In genomic region chr13:52650731-52651130, GRCh38 we compare ENCODE assay signal across 10 cellular contexts. TPM values are rescaled to one million over a fixed set of nuclear protein-coding genes. Genes with fewer than 3 reads are reported as not detected.
DNase-seq lines count a peak whose midpoint lies in the region; FAIRE-seq and TF ChIP-seq lines count a peak whose summit lies in the region.
"Had no signal": no experiment of that assay in that cellular context is flagged by ENCODE, and none has a peak within 500 bp of the region (broad histone marks: within the 10 kb centered on the region; RNA-seq: fewer than 3 reads in every experiment).

No MANE protein-coding gene starts in this region.

- peak overlapping the region; percentile 34 for H3K27ac Mint-ChIP-seq in chondrocyte (ENCODE audit: unreplicated experiment)
- H3K27ac Mint-ChIP-seq in Calu3 (ENCODE audit: unreplicated experiment): no peak overlapping the region

- no TSS peak for BruUV-seq in Calu3 (replicated peaks; lab: Mats Ljungman, UMichigan)

- H3K9me3 Mint-ChIP-seq in chondrocyte (ENCODE audit: low read depth): no peaks in the 10 kb centered on the region
- H3K9me3 Mint-ChIP-seq in Calu3 (ENCODE audit: low read depth, unreplicated experiment): no peaks in the 10 kb centered on the region

- no peaks in the 10 kb centered on the region for H3K4me1 ChIP-seq in mesodermal cell (ENCODE audit: control insufficient read depth, insufficient read depth, low read length, poor library complexity, severe bottlenecking)

- DNase-seq in BJ (ENCODE audit: low read depth) (no peak), chondrocyte (ENCODE audit: low spot score) (no peak), NCI-H2171 treated with DMSO at 0.1 percent for 48 hours (lab: John Stamatoyannopoulos, UW) (no peak), RCC 7860 (ENCODE audit: low spot score) (no peak), Calu3 (no peak), cerebellar nuclear complex (lab: John Stamatoyannopoulos, UW) (no peak)
- DNase-seq in Jurkat, Clone E6-1 (ENCODE audit: low read depth, low spot score): no peak
- DNase-seq: NCI-H524, small intestine had no signal

- intact Hi-C loops in Calu3 (cut with micrococcal nuclease; ENCODE audit: unreplicated experiment): no loop called here

- no peak overlapping the region for H3K4me3 Mint-ChIP-seq in chondrocyte (ENCODE audit: unreplicated experiment)
- H3K4me3 Mint-ChIP-seq in Calu3 (ENCODE audit: low read depth, unreplicated experiment): no peak overlapping the region

- no peak for FAIRE-seq in RCC 7860 (lab: Jason Lieb, UNC)

- H3K27me3 Mint-ChIP-seq in chondrocyte (ENCODE audit: low read depth) (no peaks in the 10 kb centered on the region), Calu3 (ENCODE audit: unreplicated experiment) (no peaks in the 10 kb centered on the region)

- no peak for TF ChIP-seq CTCF in BJ (IDR thresholded peaks at IDR 0.05; ENCODE audit: insufficient read depth, low read depth, low read length)
- no peak for TF ChIP-seq CTCF in chondrocyte (IDR thresholded peaks at IDR 0.05)
- TF ChIP-seq CTCF in Calu3 (IDR thresholded peaks at IDR 0.05; ENCODE audit: unreplicated experiment): no peak

- H3K4me3 ChIP-seq in BJ (ENCODE audit: low read depth, low read length) (peak overlapping the region; percentile 74), mesodermal cell (ENCODE audit: extremely low read depth, insufficient read depth, low read length, poor library complexity, severe bottlenecking) (peak overlapping the region; percentile 88)
- peak overlapping the region; percentile 75 for H3K4me3 ChIP-seq in Jurkat, Clone E6-1 (ENCODE audit: low read length)

- no peaks in the 10 kb centered on the region for H3K9me3 ChIP-seq in mesodermal cell (ENCODE audit: control insufficient read depth, low read length)

- CTCF ChIA-PET in BJ (lab: Yijun Ruan, JAX): no interaction called here
- CTCF ChIA-PET in Calu3 (lab: Charles Lee): no interaction called here

- H3K27ac ChIP-seq in mesodermal cell (ENCODE audit: low read depth, low read length, severe bottlenecking): no peak overlapping the region

- H3K4me1 Mint-ChIP-seq in chondrocyte (ENCODE audit: low read depth) (peaks cover 9% of the 10 kb centered on the region), Calu3 (ENCODE audit: low read depth, unreplicated experiment) (peaks cover 8% of the 10 kb centered on the region)

- POLR2A ChIA-PET in BJ (lab: Charles Lee): no interaction called here

- peaks cover 2% of the 10 kb centered on the region; the same call in 1 of the 2 replicates for H3K36me3 ChIP-seq in BJ (ENCODE audit: control insufficient read depth, insufficient read depth, low read length)
- H3K36me3 ChIP-seq in mesodermal cell (ENCODE audit: control insufficient read depth, insufficient read depth, low read length): peaks cover 29% of the 10 kb centered on the region

- no peaks in the 10 kb centered on the region for H3K27me3 ChIP-seq in BJ (ENCODE audit: control insufficient read depth, insufficient read depth, low read length)

- 64 to 69% methylated on average over 2 to 4 of the region's 6 CpGs for WGBS in mesodermal cell (ENCODE audit: insufficient coverage in 2 of 2), 2 experiments

- H3K36me3 Mint-ChIP-seq in chondrocyte (ENCODE audit: low read depth) (peaks cover 5% of the 10 kb centered on the region), Calu3 (ENCODE audit: insufficient read depth, unreplicated experiment) (peaks cover 4% of the 10 kb centered on the region)

RNA-seq across cellular contexts. Expression of gene SUGT1, which starts 1.9 kb away (rescaled TPM):
- 28.5 and 49.6 TPM in 2 replicates for polyA plus RNA-seq in BJ (2011; rRNA removed)
- 36.5 and 46.7 TPM in 2 replicates for polyA minus RNA-seq in BJ (2011; rRNA and poly(A)+ RNA removed)
- polyA plus RNA-seq in Jurkat, Clone E6-1 (2012; ENCODE audit: insufficient read depth, insufficient read length): 89.8 TPM
- total RNA-seq in chondrocyte (46.6 to 57.5 TPM (median 50.5 TPM) in 3 replicates), Calu3 (2022) (48.0 and 58.4 TPM in 2 replicates)
- 82.6 TPM for polyA plus RNA-seq in mesodermal cell (2013, experiment 1 of 2)
- 95.8 TPM for polyA plus RNA-seq in mesodermal cell (2013, experiment 2 of 2)

RNA-seq across cellular contexts. Expression of gene HNRNPA1L2, which starts 8.5 kb away (rescaled TPM):
- polyA plus RNA-seq in BJ (2011; rRNA removed): 5.0 and 6.9 TPM in 2 replicates
- polyA minus RNA-seq in BJ (2011; rRNA and poly(A)+ RNA removed): 1.5 and 2.1 TPM in 2 replicates
- 19.2 TPM for polyA plus RNA-seq in Jurkat, Clone E6-1 (2012; ENCODE audit: insufficient read depth, insufficient read length)
- total RNA-seq in chondrocyte: 7.3 to 10.9 TPM (median 7.4 TPM) in 3 replicates
- polyA plus RNA-seq in mesodermal cell (2013, experiment 1 of 2): 7.5 TPM
- polyA plus RNA-seq in mesodermal cell (2013, experiment 2 of 2): 8.4 TPM
- 6.8 and 8.6 TPM in 2 replicates for total RNA-seq in Calu3 (2022)
